8 cellular contexts compared by ENCODE assay signal in genomic region chr5:71762826-71763225, GRCh38. TPM values are rescaled to one million over a fixed set of nuclear protein-coding genes. Genes with fewer than 3 reads are reported as not detected.
"Had no signal": no experiment of that assay in that cellular context is flagged by ENCODE, and none has a peak within 500 bp of the region (broad histone marks: within the 10 kb centered on the region; RNA-seq: fewer than 3 reads in every experiment).

No MANE protein-coding gene starts in this region.

- H3K4me3 ChIP-seq: GM12878 had no signal

- DNase-seq: GDM1, GF-D8 had no signal

- FAIRE-seq: G401.6, GM12878, GM12891, GM12892, GM18507, GM19239 had no signal

RNA-seq across cellular contexts. Expression of gene CARTPT, which starts 43.8 kb away (rescaled TPM):
- total RNA-seq: GM12878 had no signal
- polyA plus RNA-seq: GM12878 had no signal
